Comparison of ENCODE assay signal across 8 cellular contexts in genomic region chr1:202615223-202615500, GRCh38.
A peak's percentile ranks its signal among the peaks of the same experiment; 100 is the strongest.
DNase-seq lines count a peak whose midpoint lies in the region; ATAC-seq, FAIRE-seq and TF ChIP-seq lines count a peak whose summit lies in the region.
"Not testable (repeated sequence)": the region's sequence is repeated elsewhere in the genome, so short reads cannot be mapped to it uniquely, and the experiment has no call there.

No MANE protein-coding gene starts in this region.

- dilution Hi-C loops in endothelial cell of umbilical vein (cut with MboI; ENCODE audit: extremely low pct_ligation_motif_present, low sequenced_read_pairs) = not testable (repeated sequence)

- CTCF ChIA-PET in AG04450 (lab: Charles Lee) = interaction anchor here (0.8 to 2.5 kb wide), 6 partner anchors 15 to 151 kb away, joined by 4 to 12 read pairs (median 6); no protein-coding TSS in a partner anchor
- CTCF ChIA-PET in endothelial cell of umbilical vein (lab: Charles Lee) = interaction anchor here (1.4 to 3.7 kb wide), 5 partner anchors 15 to 150 kb away, joined by 3 to 17 read pairs (median 6); no protein-coding TSS in a partner anchor

- H2AFZ ChIP-seq in endothelial cell of umbilical vein (ENCODE audit: low read depth, low read length) = not testable (repeated sequence)

- ATAC-seq in HG02588 (IDR thresholded peaks at IDR 0.05; ENCODE audit: unreplicated experiment) = peak; percentile 5
- ATAC-seq in SK-N-SH treated with all-trans-retinoic acid at 6 μM for 48 hours = peak; percentile 46
- peak in 1 of 2 donors; percentile 17 for ATAC-seq in right cardiac atrium
- ATAC-seq in natural killer cell treated with Interleukin-12 subunit alpha and Interleukin-12 subunit beta and Interleukin-15 and Interleukin-18, amount 100 ng/mL, for 72 hours = peak in 1 of 2 donors; percentile 13
- ATAC-seq in gastrocnemius medialis = peak; percentile 1 to 4

- not testable (repeated sequence) for H3K9me1 ChIP-seq in endothelial cell of umbilical vein (replicated peaks; ENCODE audit: control insufficient read depth, extremely low read depth, insufficient read depth, low read length)

- H3K27ac Mint-ChIP-seq in natural killer cell treated with Interleukin-12 subunit alpha and Interleukin-12 subunit beta and Interleukin-15 and Interleukin-18, amount 100 ng/mL, for 72 hours = not testable (repeated sequence)

- not testable (repeated sequence) for H3K4me3 ChIP-seq in AG04450 (ENCODE audit: low read depth, low read length); endothelial cell of umbilical vein (replicated peaks in 1 of 3; ENCODE audit: insufficient read depth in 1 of 3, low read depth in 1 of 3, low read length in 3 of 3); right cardiac atrium (ENCODE audit: low read length); gastrocnemius medialis; transverse colon

- H3K9me3 ChIP-seq in AG04450 (ENCODE audit: control insufficient read depth, insufficient read depth, low read length); endothelial cell of umbilical vein (replicated peaks; ENCODE audit: control insufficient read depth, insufficient read depth, low read length); right cardiac atrium (ENCODE audit: control insufficient read depth, low read length); gastrocnemius medialis; transverse colon: not testable (repeated sequence)

- not testable (repeated sequence) for H3K27me3 ChIP-seq in AG04450 (ENCODE audit: control insufficient read depth, insufficient read depth, low read length); endothelial cell of umbilical vein (ENCODE audit: control insufficient read depth in 2 of 2, insufficient read depth in 2 of 2, low read length in 2 of 2); right cardiac atrium (ENCODE audit: control insufficient read depth, insufficient read depth); gastrocnemius medialis; transverse colon

- not testable (repeated sequence) for DNase-seq in AG04450 (ENCODE audit: low read depth, low spot score); endothelial cell of umbilical vein (ENCODE audit: low read depth, low spot score); right cardiac atrium; natural killer cell treated with Interleukin-12 subunit alpha and Interleukin-12 subunit beta and Interleukin-15 and Interleukin-18, amount 100 ng/mL, for 72 hours (ENCODE audit: low spot score); gastrocnemius medialis; transverse colon

- H3K27ac ChIP-seq in AG04450 (ENCODE audit: low read depth, low read length) (peak overlapping the region; percentile 47), endothelial cell of umbilical vein (ENCODE audit: insufficient read depth, low read depth, low read length) (peak overlapping the region; percentile 55), right cardiac atrium (ENCODE audit: low read length) (peak overlapping the region; percentile 39), gastrocnemius medialis (peak overlapping the region; percentile 26 to 61 (median 50)), transverse colon (peak overlapping the region; percentile 37 to 63 (median 50))

- BruUV-seq in endothelial cell of umbilical vein (replicated peaks; lab: Mats Ljungman, UMichigan) = not testable (repeated sequence)

- TF ChIP-seq POLR2A in endothelial cell of umbilical vein (IDR thresholded peaks at IDR 0.05; ENCODE audit: low read depth, low read length); gastrocnemius medialis (IDR thresholded peaks at IDR 0.05); transverse colon (IDR thresholded peaks at IDR 0.05): not testable (repeated sequence)

- not testable (repeated sequence) for H3K36me3 Mint-ChIP-seq in natural killer cell treated with Interleukin-12 subunit alpha and Interleukin-12 subunit beta and Interleukin-15 and Interleukin-18, amount 100 ng/mL, for 72 hours

- not testable (repeated sequence) for TF ChIP-seq CTCF in AG04450 (IDR thresholded peaks at IDR 0.05; ENCODE audit: low read depth, low read length); endothelial cell of umbilical vein (IDR thresholded peaks at IDR 0.05; ENCODE audit: extremely low read depth in 1 of 2, insufficient read depth in 1 of 2, low read depth in 1 of 2, low read length in 2 of 2); gastrocnemius medialis (IDR thresholded peaks at IDR 0.05 in 4 of 5, conservative IDR thresholded peaks at IDR 0.05 in 1 of 5); transverse colon (IDR thresholded peaks at IDR 0.05)

- in situ Hi-C loops in gastrocnemius medialis (cut with MboI; ENCODE audit: low sequenced_read_pairs in 4 of 4) = loop anchor here in 1 of 4 donors (25.0 kb wide), 1 partner anchor 278 kb away; the partner anchor contains the start of genes PPP1R12B and UBE2T
- in situ Hi-C loops in transverse colon (cut with MboI; ENCODE audit: low pct_ligation_motif_present in 1 of 4, low pct_unique_long_range_greater_than_20kb in 1 of 4, low sequenced_read_pairs in 3 of 4) = loop anchor here in 2 of 4 donors (25.0 kb wide), 1 partner anchor 128 kb away; no protein-coding TSS in a partner anchor

- TF ChIP-seq EP300 in transverse colon (IDR thresholded peaks at IDR 0.05; ENCODE audit: low read depth) = not testable (repeated sequence)

- peaks cover 17% of the 10 kb centered on the region for H3K4me1 ChIP-seq in endothelial cell of umbilical vein (ENCODE audit: control insufficient read depth, extremely low read depth, insufficient read depth, low read length)
- peaks cover 19% of the 10 kb centered on the region for H3K4me1 ChIP-seq in right cardiac atrium (ENCODE audit: control insufficient read depth, insufficient read depth, low read length)
- peaks cover 31 to 48% of the 10 kb centered on the region in 2 donors for H3K4me1 ChIP-seq in gastrocnemius medialis
- peaks cover 18 to 35% (median 28%) of the 10 kb centered on the region in 4 donors for H3K4me1 ChIP-seq in transverse colon

- peak overlapping the region; percentile 68 for H3K4me3 Mint-ChIP-seq in natural killer cell treated with Interleukin-12 subunit alpha and Interleukin-12 subunit beta and Interleukin-15 and Interleukin-18, amount 100 ng/mL, for 72 hours

- H3K4me1 Mint-ChIP-seq in natural killer cell treated with Interleukin-12 subunit alpha and Interleukin-12 subunit beta and Interleukin-15 and Interleukin-18, amount 100 ng/mL, for 72 hours (ENCODE audit: low read depth in 2 of 2) = peaks cover 37 to 40% of the 10 kb centered on the region in 2 donors

- H3K9ac ChIP-seq in endothelial cell of umbilical vein (replicated peaks; ENCODE audit: extremely low read depth, insufficient read depth, low read length) = not testable (repeated sequence)

- not testable (repeated sequence) for H3K79me2 ChIP-seq in endothelial cell of umbilical vein (ENCODE audit: control insufficient read depth, insufficient read depth, low read length)

- intact Hi-C loops in endothelial cell of umbilical vein (cut with micrococcal nuclease) = loop anchor here (1.0 to 2.0 kb wide), 2 partner anchors 26 to 272 kb away; no protein-coding TSS in a partner anchor
- intact Hi-C loops in right cardiac atrium (cut with DNase I); transverse colon (cut with DNase I; ENCODE audit: low total_unique reads): not testable (repeated sequence)
- intact Hi-C loops in gastrocnemius medialis (cut with DNase I; ENCODE audit: low total_unique reads) = loop anchor here (5.0 kb wide), 1 partner anchor 268 kb away; the partner anchor contains the start of gene PPP1R12B

- not testable (repeated sequence) for H4K20me1 ChIP-seq in endothelial cell of umbilical vein (replicated peaks; ENCODE audit: control insufficient read depth, extremely low read depth, insufficient read depth, low read length)

- H3K36me3 ChIP-seq in endothelial cell of umbilical vein (ENCODE audit: control insufficient read depth in 2 of 2, extremely low read depth in 1 of 2, insufficient read depth in 2 of 2, low read length in 2 of 2); gastrocnemius medialis; transverse colon: not testable (repeated sequence)

- H3K9me3 Mint-ChIP-seq in natural killer cell treated with Interleukin-12 subunit alpha and Interleukin-12 subunit beta and Interleukin-15 and Interleukin-18, amount 100 ng/mL, for 72 hours = not testable (repeated sequence)

- POLR2A ChIA-PET in AG04450 (lab: Yijun Ruan, JAX) = interaction anchor here (1.2 kb wide), 1 partner anchor 37 kb away, joined by 3 read pairs; no protein-coding TSS in a partner anchor
- POLR2A ChIA-PET in endothelial cell of umbilical vein (lab: Charles Lee) = not testable (repeated sequence)

- WGBS in right cardiac atrium = 61% methylated on average over 1 of the region's 1 CpG
- 50% methylated on average over 1 of the region's 1 CpG; no CpG with 5 or more reads in 1 of the 2 donors for WGBS in transverse colon (ENCODE audit: low coverage in 1 of 2), 2 donors

- peak overlapping the region; percentile 31 for H3K4me2 ChIP-seq in endothelial cell of umbilical vein (ENCODE audit: insufficient read depth, low read length)

- H3K27me3 Mint-ChIP-seq in natural killer cell treated with Interleukin-12 subunit alpha and Interleukin-12 subunit beta and Interleukin-15 and Interleukin-18, amount 100 ng/mL, for 72 hours = peaks cover 0 to 11% of the 10 kb centered on the region in 2 donors

- FAIRE-seq in endothelial cell of umbilical vein (lab: Jason Lieb, UNC) = not testable (repeated sequence)
